Comparison of ENCODE assay signal across 1 cellular context in genomic region chr12:110354172-110354780, GRCh38.
TF ChIP-seq lines count a peak whose summit lies in the region.

No MANE protein-coding gene starts in this region.

TF ChIP-seq in K562, 482 proteins besides CTCF, POLR2A, EP300 and RAD21 (continued from another document and continues in another):
- TF ChIP-seq HDAC2 (IDR thresholded peaks at IDR 0.05) (peak; percentile 97), KHSRP (IDR thresholded peaks at IDR 0.05) (peak; percentile 68; the same call in 1 of the 2 replicates), POLR2AphosphoS5 (IDR thresholded peaks at IDR 0.05; ENCODE audit: control insufficient read depth, insufficient read depth, low read depth, low read length) (peak; percentile 98), ZC3H11A (IDR thresholded peaks at IDR 0.05; ENCODE audit: low read depth, low read length) (no peak), CC2D1A (IDR thresholded peaks at IDR 0.05) (peak; percentile 96; the same call in 1 of the 2 replicates), MAZ (CRISPR knock-in tag; conservative IDR thresholded peaks at IDR 0.05 in 1 of 2, IDR thresholded peaks at IDR 0.05 in 1 of 2) (peak in 1 of 2 experiments; percentile 38; a peak in 1 of 4 replicates), NCOA6 (IDR thresholded peaks at IDR 0.05) (0 out of 2 replicates have a peak, but pooled peaks have one; percentile 28), HDAC3 (IDR thresholded peaks at IDR 0.05; ENCODE audit: borderline replicate concordance, partially characterized antibody) (peak; percentile 90), ZBTB17 (CRISPR knock-in tag; IDR thresholded peaks at IDR 0.05) (peak; percentile 74; the same call in 1 of the 2 replicates), XRCC3 (IDR thresholded peaks at IDR 0.05) (no peak), TAF1 (IDR thresholded peaks at IDR 0.05; ENCODE audit: control insufficient read depth, extremely low read depth, insufficient read depth, low read length, severe bottlenecking) (peak; percentile 37), ETV6 (IDR thresholded peaks at IDR 0.05; ENCODE audit: borderline replicate concordance in 1 of 2, low read depth in 2 of 2, low read length in 1 of 2) (peak; percentile 69 to 77; a peak in 2 of 4 replicates), ETV6 (CRISPR knock-in tag; IDR thresholded peaks at IDR 0.05; ENCODE audit: borderline replicate concordance) (no peak), ZBTB11 (CRISPR knock-in tag; IDR thresholded peaks at IDR 0.05) (peak in 1 of 3 experiments; percentile 72; a peak in 2 of 6 replicates), NR1H2 (CRISPR knock-in tag; IDR thresholded peaks at IDR 0.05) (no peak), ZNF699 (CRISPR knock-in tag; IDR thresholded peaks at IDR 0.05; ENCODE audit: insufficient replicate concordance) (no peak), MYC (IDR thresholded peaks at IDR 0.05; ENCODE audit: low read depth, low read length) (peak; percentile 48; the same call in 1 of the 2 replicates), MYC (CRISPR knock-in tag; IDR thresholded peaks at IDR 0.05; ENCODE audit: borderline replicate concordance, low read depth) (no peak), ETV5 (CRISPR knock-in tag; IDR thresholded peaks at IDR 0.05; ENCODE audit: low read depth) (peak; percentile 93), BMI1 (IDR thresholded peaks at IDR 0.05; ENCODE audit: low read length) (no peak), ETV1 (tag; conservative IDR thresholded peaks at IDR 0.05; ENCODE audit: low read depth) (peak; percentile 95), MBD2 (IDR thresholded peaks at IDR 0.05; ENCODE audit: borderline replicate concordance, low read depth) (peak; percentile 68; the same call in 1 of the 2 replicates), ZNF766 (CRISPR knock-in tag; conservative IDR thresholded peaks at IDR 0.05) (peak; percentile 82), KLF13 (tag; IDR thresholded peaks at IDR 0.05; ENCODE audit: borderline replicate concordance, low read depth) (0 out of 2 replicates have a peak, but pooled peaks have one; percentile 33), TOE1 (IDR thresholded peaks at IDR 0.05; ENCODE audit: borderline replicate concordance) (peak; percentile 49; the same call in 1 of the 2 replicates), TOE1 (CRISPR knock-in tag; IDR thresholded peaks at IDR 0.05; ENCODE audit: borderline replicate concordance, low read depth) (no peak), GATAD2B (IDR thresholded peaks at IDR 0.05; ENCODE audit: borderline replicate concordance) (peak; percentile 58), CCNT2 (IDR thresholded peaks at IDR 0.05; ENCODE audit: borderline replicate concordance, extremely low read depth, insufficient read length, low read depth, low read length) (peak; percentile 62), HDAC1 (IDR thresholded peaks at IDR 0.05) (peak; percentile 85 to 96), MLLT1 (IDR thresholded peaks at IDR 0.05) (0 out of 4 replicates have a peak, but pooled peaks of 1 of the 2 experiments have one; percentile 28), NCOA1 (IDR thresholded peaks at IDR 0.05; ENCODE audit: low read depth) (peak; percentile 90; the same call in 1 of the 2 replicates), BHLHE40 (IDR thresholded peaks at IDR 0.05; ENCODE audit: low read length) (peak; percentile 29; the same call in 1 of the 2 replicates), FOXP1 (CRISPR knock-in tag; IDR thresholded peaks at IDR 0.05) (no peak), ZNF639 (CRISPR knock-in tag; conservative IDR thresholded peaks at IDR 0.05 in 1 of 2, IDR thresholded peaks at IDR 0.05 in 1 of 2) (peak in 1 of 2 experiments; percentile 75; a peak in 1 of 4 replicates), TEAD1 (CRISPR knock-in tag; IDR thresholded peaks at IDR 0.05) (peak in 1 of 2 experiments; percentile 61; a peak in 1 of 4 replicates), ZNF133 (CRISPR knock-in tag; IDR thresholded peaks at IDR 0.05) (no peak), LEF1 (IDR thresholded peaks at IDR 0.05) (peak; percentile 92), ZBED1 (IDR thresholded peaks at IDR 0.05) (peak; percentile 58; the same call in 1 of the 2 replicates), MTF1 (CRISPR knock-in tag; IDR thresholded peaks at IDR 0.05; ENCODE audit: borderline replicate concordance) (no peak), ZNF316 (IDR thresholded peaks at IDR 0.05) (peak; percentile 70), SMC3 (conservative IDR thresholded peaks at IDR 0.05; ENCODE audit: insufficient read depth, low read depth, low read length) (no peak), CBFA2T3 (IDR thresholded peaks at IDR 0.05) (peak; percentile 99), ADNP (tag; IDR thresholded peaks at IDR 0.05) (peak; percentile 94), ATF1 (CRISPR knock-in tag; IDR thresholded peaks at IDR 0.05) (no peak), ATF1 (tag; IDR thresholded peaks at IDR 0.05) (peak; percentile 56; the same call in 1 of the 2 replicates), MYNN (IDR thresholded peaks at IDR 0.05) (peak; percentile 33; the same call in 1 of the 2 replicates), MYNN (CRISPR knock-in tag; IDR thresholded peaks at IDR 0.05) (no peak), TRIM24 (IDR thresholded peaks at IDR 0.05) (peak; percentile 96), SETDB1 (IDR thresholded peaks at IDR 0.05; ENCODE audit: low read length) (no peak), PRDM10 (IDR thresholded peaks at IDR 0.05; ENCODE audit: partially characterized antibody) (peak; percentile 36), THRA (IDR thresholded peaks at IDR 0.05) (0 out of 2 replicates have a peak, but pooled peaks have one; percentile 1), SAFB2 (IDR thresholded peaks at IDR 0.05; ENCODE audit: borderline replicate concordance, low read depth, low read length, severe bottlenecking) (no peak), CBX1 (IDR thresholded peaks at IDR 0.05; ENCODE audit: low read depth) (peak; percentile 94), ID3 (CRISPR knock-in tag; IDR thresholded peaks at IDR 0.05) (no peak), ID3 (tag; IDR thresholded peaks at IDR 0.05) (0 out of 2 replicates have a peak, but pooled peaks have one; percentile 39), JUN (IDR thresholded peaks at IDR 0.05; ENCODE audit: borderline replicate concordance, low read depth, low read length) (peak; percentile 86), JUN (CRISPR knock-in tag; IDR thresholded peaks at IDR 0.05; ENCODE audit: borderline replicate concordance) (peak; percentile 96), MTA1 (IDR thresholded peaks at IDR 0.05; ENCODE audit: borderline replicate concordance) (peak; percentile 68; the same call in 1 of the 2 replicates), KLF6 (CRISPR knock-in tag; IDR thresholded peaks at IDR 0.05; ENCODE audit: borderline replicate concordance) (no peak), NCOA2 (IDR thresholded peaks at IDR 0.05; ENCODE audit: partially characterized antibody in 2 of 2) (peak; percentile 70 to 77), ETS1 (conservative IDR thresholded peaks at IDR 0.05; ENCODE audit: control insufficient read depth, low read depth, low read length) (peak; percentile 66; the same call in 1 of the 2 replicates), ZKSCAN1 (IDR thresholded peaks at IDR 0.05; ENCODE audit: low read depth, low read length) (peak; percentile 63), CHD4 (IDR thresholded peaks at IDR 0.05; ENCODE audit: insufficient read depth, insufficient replicate concordance, low read depth, low read length, poor library complexity, severe bottlenecking) (peak; percentile 62), CREB1 (IDR thresholded peaks at IDR 0.05) (peak; percentile 60), CREB1 (CRISPR knock-in tag; IDR thresholded peaks at IDR 0.05) (no peak)
